In the genomic region with DNA sequence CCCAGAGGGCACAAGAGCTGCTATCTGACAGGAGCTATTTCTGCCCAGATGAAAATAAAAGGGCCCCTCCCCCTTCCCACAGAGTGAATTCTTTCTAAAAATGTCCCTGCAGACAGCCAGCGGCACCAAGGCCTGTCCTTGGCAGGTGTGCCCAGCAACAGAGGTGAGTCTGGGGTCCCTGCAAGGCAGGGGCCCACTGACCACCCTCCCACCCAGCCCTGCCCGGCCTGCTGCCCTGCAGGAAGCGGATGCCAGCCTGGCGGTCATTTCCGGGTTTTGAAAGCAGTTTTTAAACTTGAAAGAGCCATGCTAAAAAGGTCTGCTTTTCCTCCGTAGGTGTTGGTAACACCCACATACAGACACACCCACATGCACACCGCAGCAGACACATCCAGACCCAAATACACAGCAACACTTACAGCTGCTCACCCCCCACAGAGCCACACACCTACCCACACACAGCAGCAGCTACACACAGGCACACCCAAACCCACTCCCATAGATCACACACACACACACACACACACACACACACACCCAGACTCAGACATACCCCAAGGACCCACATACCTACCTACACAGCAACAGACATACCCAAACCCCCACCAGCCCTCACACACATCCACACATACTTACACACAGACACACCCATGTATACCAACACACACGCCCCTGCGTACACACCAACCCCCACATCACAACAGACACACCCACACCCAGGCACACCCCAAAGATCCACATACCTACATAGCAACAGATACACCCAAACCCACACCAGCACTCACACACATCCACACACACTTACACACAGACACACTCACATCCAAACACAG, we compare ENCODE assay signal across 8 cellular contexts. TPM values are rescaled to one million over a fixed set of nuclear protein-coding genes. Genes with fewer than 3 reads are reported as not detected.
DNase-seq lines count a peak whose midpoint lies in the region; ATAC-seq and TF ChIP-seq lines count a peak whose summit lies in the region.

No MANE protein-coding gene starts in this region.

- CTCF ChIA-PET in activated CD4-positive, alpha-beta T cell treated with anti-CD3 and anti-CD28 coated beads, Interleukin-2, amount 10 ng/mL, durations not matched to agents 7 days and 5 days (lab: Charles Lee) = interaction anchor here (0.8 to 29.8 kb wide), 10 partner anchors 9 to 86 kb away, joined by 3 to 525 read pairs (median 4); no protein-coding TSS in a partner anchor

- H3K79me2 ChIP-seq in ACC112 (ENCODE audit: control insufficient read depth, insufficient read depth, low read length, unreplicated experiment) (peaks cover 31% of the 10 kb centered on the region), Karpas-422 (ENCODE audit: low read length) (peaks cover 22% of the 10 kb centered on the region)

- peaks cover 16% of the 10 kb centered on the region for H3K36me3 ChIP-seq in ACC112 (ENCODE audit: insufficient read depth, low read length)
- peaks cover 14% of the 10 kb centered on the region for H3K36me3 ChIP-seq in Karpas-422 (ENCODE audit: insufficient read depth, low read length)

- no peak overlapping the region for H3K27ac ChIP-seq in ACC112 (ENCODE audit: low read depth, low read length)
- H3K27ac ChIP-seq in Karpas-422 (ENCODE audit: low read length) = peak overlapping the region; percentile 97
- H3K27ac ChIP-seq in dorsolateral prefrontal cortex = peak overlapping the region; percentile 82 to 100 (median 98)

- H3K4me1 ChIP-seq in ACC112 (ENCODE audit: control insufficient read depth, insufficient read depth, low read length, unreplicated experiment) (peaks cover 31% of the 10 kb centered on the region), Karpas-422 (ENCODE audit: low read length) (peaks cover 62% of the 10 kb centered on the region), mononuclear cell (ENCODE audit: insufficient read depth, low read length) (peaks cover 74% of the 10 kb centered on the region)

- H3K27me3 ChIP-seq in ACC112 (ENCODE audit: insufficient read depth, low read length) (no peaks in the 10 kb centered on the region), Karpas-422 (ENCODE audit: low read length) (no peaks in the 10 kb centered on the region), dorsolateral prefrontal cortex (no peaks in the 10 kb centered on the region), mononuclear cell (ENCODE audit: insufficient read depth, low read length) (no peaks in the 10 kb centered on the region)

- H3K4me3 Mint-ChIP-seq in activated CD4-positive, alpha-beta T cell treated with anti-CD3 and anti-CD28 coated beads, Interleukin-2, amount 10 ng/mL, durations not matched to agents 7 days and 5 days = peak overlapping the region; percentile 100
- H3K4me3 Mint-ChIP-seq in stimulated activated naive CD8-positive, alpha-beta T cell treated with anti-CD3 and anti-CD28 coated beads, Interleukin-15, Interleukin-2, amounts not matched to agents 100 ng/mL and 50 ng/mL, for 24 hours = peak overlapping the region; percentile 93

- H3K9me3 ChIP-seq in Karpas-422 (ENCODE audit: low read length) (no peaks in the 10 kb centered on the region), mononuclear cell (ENCODE audit: low read depth, low read length) (no peaks in the 10 kb centered on the region)

- DNase-seq in Karpas-422 = peak; percentile 84
- peak; percentile 92 for DNase-seq in activated CD4-positive, alpha-beta T cell treated with anti-CD3 and anti-CD28 coated beads, Interleukin-2, amount 10 ng/mL, durations not matched to agents 7 days and 5 days
- no peak for DNase-seq in dorsolateral prefrontal cortex
- no peak for DNase-seq in HPDE6-E6E7 (ENCODE audit: extremely low spot score)

- H4K20me1 ChIP-seq in Karpas-422 (ENCODE audit: insufficient read depth, low read depth, low read length) = peaks cover 16% of the 10 kb centered on the region

- no peak overlapping the region for H2AFZ ChIP-seq in ACC112 (ENCODE audit: low read length, unreplicated experiment)
- H2AFZ ChIP-seq in Karpas-422 (ENCODE audit: low read length) = peak overlapping the region; percentile 10; the same call in 1 of the 2 replicates

- H3K9ac ChIP-seq in Karpas-422 (ENCODE audit: low read length) = peak overlapping the region; percentile 98

- H3K4me1 Mint-ChIP-seq in activated CD4-positive, alpha-beta T cell treated with anti-CD3 and anti-CD28 coated beads, Interleukin-2, amount 10 ng/mL, durations not matched to agents 7 days and 5 days = peaks cover 50% of the 10 kb centered on the region
- H3K4me1 Mint-ChIP-seq in stimulated activated naive CD8-positive, alpha-beta T cell treated with anti-CD3 and anti-CD28 coated beads, Interleukin-15, Interleukin-2, amounts not matched to agents 100 ng/mL and 50 ng/mL, for 24 hours (ENCODE audit: low read depth) = peaks cover 58% of the 10 kb centered on the region

- POLR2A ChIA-PET in activated CD4-positive, alpha-beta T cell treated with anti-CD3 and anti-CD28 coated beads, Interleukin-2, amount 10 ng/mL, durations not matched to agents 7 days and 5 days (lab: Charles Lee) = no interaction called here

- intact Hi-C loops in dorsolateral prefrontal cortex (cut with DNase I) = loop anchor here in 1 of 2 donors (5.0 kb wide), 1 partner anchor 51 kb away; no protein-coding TSS in a partner anchor

- H3K4me2 ChIP-seq in Karpas-422 (ENCODE audit: low read depth, low read length, poor library complexity, severe bottlenecking) = peak overlapping the region; percentile 98

- peak; percentile 49 for ATAC-seq in GM19324 (IDR thresholded peaks at IDR 0.05; ENCODE audit: low FRiP score, unreplicated experiment)

- peak overlapping the region; percentile 97 for H3K27ac Mint-ChIP-seq in activated CD4-positive, alpha-beta T cell treated with anti-CD3 and anti-CD28 coated beads, Interleukin-2, amount 10 ng/mL, durations not matched to agents 7 days and 5 days
- H3K27ac Mint-ChIP-seq in stimulated activated naive CD8-positive, alpha-beta T cell treated with anti-CD3 and anti-CD28 coated beads, Interleukin-15, Interleukin-2, amounts not matched to agents 100 ng/mL and 50 ng/mL, for 24 hours = peak overlapping the region; percentile 99

- H3K9me3 Mint-ChIP-seq in activated CD4-positive, alpha-beta T cell treated with anti-CD3 and anti-CD28 coated beads, Interleukin-2, amount 10 ng/mL, durations not matched to agents 7 days and 5 days = no peaks in the 10 kb centered on the region
- no peaks in the 10 kb centered on the region for H3K9me3 Mint-ChIP-seq in stimulated activated naive CD8-positive, alpha-beta T cell treated with anti-CD3 and anti-CD28 coated beads, Interleukin-15, Interleukin-2, amounts not matched to agents 100 ng/mL and 50 ng/mL, for 24 hours

- peak in 2 of 56 donors; percentile 6 to 10 for TF ChIP-seq CTCF in dorsolateral prefrontal cortex (IDR thresholded peaks at IDR 0.05 in 54 of 56, conservative IDR thresholded peaks at IDR 0.05 in 2 of 56; ENCODE audit: low read depth in 1 of 56, partially characterized antibody in 56 of 56)

- H3K4me3 ChIP-seq in ACC112 (ENCODE audit: low read depth, low read length) (peak overlapping the region; percentile 83), Karpas-422 (ENCODE audit: low read length) (peak overlapping the region; percentile 90), dorsolateral prefrontal cortex (peak overlapping the region in 51 of 59 donors; percentile 17 to 93 (median 79)), mononuclear cell (ENCODE audit: low read length) (peak overlapping the region; percentile 99)

- no peaks in the 10 kb centered on the region for H3K9me2 ChIP-seq in Karpas-422 (replicated peaks; ENCODE audit: insufficient read depth, low read length)

- H3K36me3 Mint-ChIP-seq in activated CD4-positive, alpha-beta T cell treated with anti-CD3 and anti-CD28 coated beads, Interleukin-2, amount 10 ng/mL, durations not matched to agents 7 days and 5 days (ENCODE audit: low read depth) = peaks cover 35% of the 10 kb centered on the region
- peaks cover 25% of the 10 kb centered on the region for H3K36me3 Mint-ChIP-seq in stimulated activated naive CD8-positive, alpha-beta T cell treated with anti-CD3 and anti-CD28 coated beads, Interleukin-15, Interleukin-2, amounts not matched to agents 100 ng/mL and 50 ng/mL, for 24 hours (ENCODE audit: low read depth)

- H3K27me3 Mint-ChIP-seq in activated CD4-positive, alpha-beta T cell treated with anti-CD3 and anti-CD28 coated beads, Interleukin-2, amount 10 ng/mL, durations not matched to agents 7 days and 5 days = no peaks in the 10 kb centered on the region
- H3K27me3 Mint-ChIP-seq in stimulated activated naive CD8-positive, alpha-beta T cell treated with anti-CD3 and anti-CD28 coated beads, Interleukin-15, Interleukin-2, amounts not matched to agents 100 ng/mL and 50 ng/mL, for 24 hours = no peaks in the 10 kb centered on the region

RNA-seq across cellular contexts. Expression of gene ZFP36L2, which starts 7.6 kb away (rescaled TPM):
- total RNA-seq in Karpas-422 (2014; rRNA removed; shearing (Covaris generic); ENCODE audit: low replicate concordance) = 4.0 and 10.6 TPM in 2 replicates
- 100 to 1,000 TPM; 210 to 228 TPM for total RNA-seq in activated CD4-positive, alpha-beta T cell treated with anti-CD3 and anti-CD28 coated beads, Interleukin-2, amount 10 ng/mL, durations not matched to agents 7 days and 5 days
- total RNA-seq in dorsolateral prefrontal cortex (10 to 100 TPM; 13.0 to 86.0 (median 32.4) TPM), mononuclear cell (144 TPM)

Comparison
In these comparisons a context has a peak if more than half of its experiments do, and no peak if none do; other contexts are left out.
1. DNase-seq: peak in Karpas-422 (single experiment) and activated CD4-positive, alpha-beta T cell treated with anti-CD3 and anti-CD28 coated beads, Interleukin-2, amount 10 ng/mL, durations not matched to agents 7 days and 5 days (single experiment); none in dorsolateral prefrontal cortex (0 of 10) and HPDE6-E6E7 (single experiment).
2. Peak in every context shown above with its lines, with median percentiles within 50 percentile points of each other: H3K4me3 ChIP-seq.